Comparison of ENCODE assay signal across 16 cellular contexts in the genomic region with DNA sequence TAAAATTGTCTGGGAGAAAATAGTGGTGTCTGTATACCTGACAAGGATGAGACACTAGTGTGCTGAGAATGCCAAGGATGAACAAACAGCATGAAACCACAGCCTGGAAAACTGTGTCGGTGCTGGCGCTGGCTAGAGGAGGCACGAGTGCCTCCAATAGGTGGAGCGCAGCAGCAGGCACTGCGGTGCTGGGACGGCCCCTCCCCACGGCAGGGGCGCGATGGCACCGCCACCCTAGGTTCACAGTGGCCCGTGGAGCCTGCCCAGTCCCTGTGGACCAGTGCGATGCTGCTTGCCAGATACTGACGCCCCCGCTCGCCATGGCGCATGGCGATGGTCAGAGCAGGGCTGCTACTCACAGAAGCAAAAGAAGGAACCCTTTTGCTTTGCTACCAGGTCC. TPM values are rescaled to one million over a fixed set of nuclear protein-coding genes. Genes with fewer than 3 reads are reported as not detected.
DNase-seq lines count a peak whose midpoint lies in the region; TF ChIP-seq lines count a peak whose summit lies in the region.
"Had no signal": no experiment of that assay in that cellular context is flagged by ENCODE, and none has a peak within 500 bp of the region (broad histone marks: within the 10 kb centered on the region; RNA-seq: fewer than 3 reads in every experiment).

No MANE protein-coding gene starts in this region.

- BruUV-seq in Caco-2 (replicated peaks; lab: Mats Ljungman, UMichigan) = no TSS peak

- no peaks in the 10 kb centered on the region for H3K27me3 ChIP-seq in Caco-2 (replicated peaks; ENCODE audit: control insufficient read depth, insufficient read depth, low read length)
- no peaks in the 10 kb centered on the region for H3K27me3 ChIP-seq in BE2C

- intact Hi-C loops in Caco-2 (cut with micrococcal nuclease; ENCODE audit: unreplicated experiment) = loop anchor here (10.0 kb wide), 1 partner anchor 542 kb away; a partner anchor contains a TSS

- H3K9me3 ChIP-seq in Caco-2 = no peaks in the 10 kb centered on the region
- no peaks in the 10 kb centered on the region for H3K9me3 ChIP-seq in HEK293 (ENCODE audit: control insufficient read depth, insufficient read depth, low read depth, low read length)
- H3K9me3 ChIP-seq in BE2C = no peaks in the 10 kb centered on the region

- no peaks in the 10 kb centered on the region for H3K4me1 ChIP-seq in Caco-2
- H3K4me1 ChIP-seq in HEK293 (ENCODE audit: control insufficient read depth, insufficient read depth, low read length) = no peaks in the 10 kb centered on the region
- H3K4me1 ChIP-seq in BE2C = peaks cover 10% of the 10 kb centered on the region

- H3K4me1 Mint-ChIP-seq in Caco-2 (ENCODE audit: low read depth, unreplicated experiment) (peaks cover 2% of the 10 kb centered on the region), brain (peaks cover 14% of the 10 kb centered on the region), neural crest cell (peaks cover 10% of the 10 kb centered on the region)
- H3K4me1 Mint-ChIP-seq: B cell had no signal

- DNase-seq in Caco-2 (no peak), neural crest cell (ENCODE audit: low read depth, low spot score) (no peak), NCI-H2107 (lab: John Stamatoyannopoulos, UW) (no peak), BE2C (no peak), NOMO-1 treated with dmso at 0.1 percent for 144 hours (lab: John Stamatoyannopoulos, UW; ENCODE audit: unreplicated experiment) (no peak)
- no peak for DNase-seq in stimulated activated naive CD4-positive, alpha-beta T cell treated with Interleukin-2 at 50 U/mL for 16 hours (lab: John Stamatoyannopoulos, UW)
- DNase-seq: DMS79, MV-4-11, NCI-H1436, NCI-H226, PC-3, T-helper 1 cell had no signal

- H3K27me3 Mint-ChIP-seq in Caco-2 (ENCODE audit: insufficient read depth, unreplicated experiment) (no peaks in the 10 kb centered on the region), brain (no peaks in the 10 kb centered on the region), neural crest cell (ENCODE audit: low read depth) (peaks cover 3% of the 10 kb centered on the region)
- H3K27me3 Mint-ChIP-seq: B cell had no signal

- H3K36me3 Mint-ChIP-seq in Caco-2 (ENCODE audit: insufficient read depth, unreplicated experiment) (peaks cover 76% of the 10 kb centered on the region), brain (peaks cover 7% of the 10 kb centered on the region), neural crest cell (ENCODE audit: low read depth) (peaks cover 3% of the 10 kb centered on the region)

- POLR2A ChIA-PET in Caco-2 (lab: Charles Lee) = no interaction called here
- POLR2A ChIA-PET in HEK293 (lab: Yijun Ruan, JAX) = no interaction called here

- no peak overlapping the region for H3K4me3 Mint-ChIP-seq in Caco-2 (ENCODE audit: unreplicated experiment)
- no peak overlapping the region for H3K4me3 Mint-ChIP-seq in brain
- peak overlapping the region; percentile 38 for H3K4me3 Mint-ChIP-seq in neural crest cell
- H3K4me3 Mint-ChIP-seq: B cell had no signal

- TF ChIP-seq CTCF in Caco-2 (IDR thresholded peaks at IDR 0.05; ENCODE audit: insufficient read depth in 1 of 2, low read depth in 1 of 2, low read length in 1 of 2, severe bottlenecking in 1 of 2, unreplicated experiment in 1 of 2) (no peak), HEK293 (tag by site-specific recombination; IDR thresholded peaks at IDR 0.05) (no peak), brain (conservative IDR thresholded peaks at IDR 0.05) (no peak), neural crest cell (conservative IDR thresholded peaks at IDR 0.05) (no peak), BE2C (IDR thresholded peaks at IDR 0.05; ENCODE audit: low read depth, low read length) (no peak)

- H3K27ac Mint-ChIP-seq in Caco-2 (ENCODE audit: unreplicated experiment) (peak overlapping the region; percentile 25), brain (peak overlapping the region in 3 of 5 experiments; percentile 21 to 98 (median 95)), neural crest cell (ENCODE audit: unreplicated experiment) (no peak overlapping the region)

- no peaks in the 10 kb centered on the region for H3K9me3 Mint-ChIP-seq in Caco-2 (ENCODE audit: unreplicated experiment)
- H3K9me3 Mint-ChIP-seq in brain = no peaks in the 10 kb centered on the region
- no peaks in the 10 kb centered on the region for H3K9me3 Mint-ChIP-seq in neural crest cell

- H3K4me3 ChIP-seq in Caco-2 (ENCODE audit: low read depth, low read length) = no peak overlapping the region
- no peak overlapping the region for H3K4me3 ChIP-seq in HEK293 (ENCODE audit: low read depth, low read length)
- no peak overlapping the region for H3K4me3 ChIP-seq in BE2C (ENCODE audit: low read depth, low read length)

- CTCF ChIA-PET in Caco-2 (lab: Charles Lee) = no interaction called here
- CTCF ChIA-PET in HEK293 (lab: Yijun Ruan, JAX) = no interaction called here

- no peak overlapping the region for H3K27ac ChIP-seq in HEK293 (ENCODE audit: extremely low read depth, low read depth, low read length)

- H3K36me3 ChIP-seq in Caco-2 (ENCODE audit: control insufficient read depth, insufficient read depth, low read length) (peaks cover 3% of the 10 kb centered on the region), HEK293 (ENCODE audit: control insufficient read depth in 2 of 2, insufficient read depth in 1 of 2, low read length in 2 of 2) (peaks cover 0 to 8% of the 10 kb centered on the region in 2 experiments; a peak in 1 of 3 replicates), BE2C (no peaks in the 10 kb centered on the region; the same call in 1 of the 2 replicates)

TF ChIP-seq in HEK293, 187 proteins besides CTCF, POLR2A, EP300 and RAD21:
- TF ChIP-seq ZNF423 (tag by site-specific recombination; IDR thresholded peaks at IDR 0.05) (no peak), ZNF433 (tag by site-specific recombination; IDR thresholded peaks at IDR 0.05; ENCODE audit: low read depth) (no peak), KLF7 (tag by site-specific recombination; IDR thresholded peaks at IDR 0.05; ENCODE audit: borderline replicate concordance) (no peak), ZNF169 (tag by site-specific recombination; IDR thresholded peaks at IDR 0.05) (no peak)
- TF ChIP-seq, protein P1, sequence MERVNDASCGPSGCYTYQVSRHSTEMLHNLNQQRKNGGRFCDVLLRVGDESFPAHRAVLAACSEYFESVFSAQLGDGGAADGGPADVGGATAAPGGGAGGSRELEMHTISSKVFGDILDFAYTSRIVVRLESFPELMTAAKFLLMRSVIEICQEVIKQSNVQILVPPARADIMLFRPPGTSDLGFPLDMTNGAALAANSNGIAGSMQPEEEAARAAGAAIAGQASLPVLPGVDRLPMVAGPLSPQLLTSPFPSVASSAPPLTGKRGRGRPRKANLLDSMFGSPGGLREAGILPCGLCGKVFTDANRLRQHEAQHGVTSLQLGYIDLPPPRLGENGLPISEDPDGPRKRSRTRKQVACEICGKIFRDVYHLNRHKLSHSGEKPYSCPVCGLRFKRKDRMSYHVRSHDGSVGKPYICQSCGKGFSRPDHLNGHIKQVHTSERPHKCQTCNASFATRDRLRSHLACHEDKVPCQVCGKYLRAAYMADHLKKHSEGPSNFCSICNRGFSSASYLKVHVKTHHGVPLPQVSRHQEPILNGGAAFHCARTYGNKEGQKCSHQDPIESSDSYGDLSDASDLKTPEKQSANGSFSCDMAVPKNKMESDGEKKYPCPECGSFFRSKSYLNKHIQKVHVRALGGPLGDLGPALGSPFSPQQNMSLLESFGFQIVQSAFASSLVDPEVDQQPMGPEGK (tag by site-specific recombination; IDR thresholded peaks at IDR 0.05) = peak; percentile 12; the same call in 1 of the 2 replicates

RNA-seq across cellular contexts. Expression of a gene that starts 6.8 kb away (rescaled TPM):
- total RNA-seq in Caco-2 (2022) (16.5 and 20.1 TPM in 2 replicates), neural crest cell (23.9 and 24.6 TPM in 2 replicates)
- polyA plus RNA-seq in brain (ENCODE audit: insufficient read depth, low read depth, low replicate concordance) = 38.3 TPM
- 36.7 TPM for polyA plus RNA-seq in BE2C (2012; ENCODE audit: insufficient read depth, insufficient read length, low read depth)

RNA-seq across cellular contexts. Expression of a gene that starts 21.0 kb away (rescaled TPM):
- total RNA-seq in Caco-2 (2022) (0.07 and 0.20 TPM in 2 replicates), neural crest cell (not detected in 2 replicates)
- 8.1 TPM for polyA plus RNA-seq in brain (ENCODE audit: insufficient read depth, low read depth, low replicate concordance)
- 2.5 TPM for polyA plus RNA-seq in BE2C (2012; ENCODE audit: insufficient read depth, insufficient read length, low read depth)
- total RNA-seq: G401 had no signal

RNA-seq across cellular contexts. Expression of a gene that starts 32.5 kb away (rescaled TPM):
- 137 and 140 TPM in 2 replicates for total RNA-seq in Caco-2 (2022)
- polyA plus RNA-seq in brain (ENCODE audit: insufficient read depth, low read depth, low replicate concordance) = 149 TPM
- total RNA-seq in neural crest cell = 94.7 and 96.1 TPM in 2 replicates
- polyA plus RNA-seq in BE2C (2012; ENCODE audit: insufficient read depth, insufficient read length, low read depth) = 23.2 TPM

RNA-seq across cellular contexts. Expression of a gene that starts 46.7 kb away (rescaled TPM):
- total RNA-seq in Caco-2 (2022) (not detected in 2 replicates), neural crest cell (not detected in 2 replicates)
- polyA plus RNA-seq in brain (ENCODE audit: insufficient read depth, low read depth, low replicate concordance) = not detected
- not detected for polyA plus RNA-seq in BE2C (2012; ENCODE audit: insufficient read depth, insufficient read length, low read depth)
- total RNA-seq: B cell, PC-3 had no signal
